In genomic region chr3:86173401-86173800, GRCh38 we compare ENCODE assay signal across 1 cellular context.
TF ChIP-seq lines count a peak whose summit lies in the region.

No MANE protein-coding gene starts in this region.

TF ChIP-seq in H1, 55 proteins besides CTCF, POLR2A, EP300 and RAD21 (continued from another document):
- TF ChIP-seq ASH2L (IDR thresholded peaks at IDR 0.05; ENCODE audit: low read length) (no peak), E2F6 (IDR thresholded peaks at IDR 0.05) (no peak), CHD2 (IDR thresholded peaks at IDR 0.05; ENCODE audit: low read length) (no peak), GABPA (IDR thresholded peaks at IDR 0.05; ENCODE audit: borderline replicate concordance, insufficient read depth, low read length) (no peak)
